In the genomic region with DNA sequence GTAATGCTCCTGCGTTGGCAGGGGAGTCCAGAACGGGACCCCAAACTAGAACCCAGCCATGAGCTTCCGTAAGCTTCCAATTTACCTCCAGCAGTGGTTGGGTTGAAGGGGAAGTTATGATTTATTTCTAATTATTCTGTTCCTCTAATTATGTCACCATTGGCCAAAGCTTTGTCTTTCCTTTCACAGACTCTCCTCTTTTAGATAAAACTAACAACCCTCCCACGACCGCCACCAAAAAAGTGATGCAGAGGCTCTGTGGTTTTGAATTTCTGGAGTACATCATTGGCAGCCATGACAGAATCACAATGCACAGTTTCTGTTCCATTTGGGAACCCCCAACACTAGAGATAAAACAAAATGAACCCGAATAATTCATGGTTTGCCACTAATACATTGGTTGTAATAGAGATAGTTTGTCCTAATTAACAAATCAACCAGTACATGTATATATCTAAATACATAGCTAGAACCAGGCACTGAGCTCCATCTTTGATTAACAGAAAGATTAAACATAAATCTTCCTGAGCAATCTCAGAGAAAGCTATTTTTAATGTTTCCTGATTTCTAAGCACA, we compare ENCODE assay signal across 8 cellular contexts.
DNase-seq lines count a peak whose midpoint lies in the region; ATAC-seq and TF ChIP-seq lines count a peak whose summit lies in the region.

No MANE protein-coding gene starts in this region.

- H3K4me3 Mint-ChIP-seq in endothelial cell (ENCODE audit: unreplicated experiment) = peak overlapping the region; percentile 85

- H3K27me3 Mint-ChIP-seq in endothelial cell (ENCODE audit: unreplicated experiment) = peaks cover 9% of the 10 kb centered on the region

- peaks cover 78% of the 10 kb centered on the region for H3K4me1 Mint-ChIP-seq in endothelial cell (ENCODE audit: unreplicated experiment)

- peak overlapping the region; percentile 58 for H3K4me3 ChIP-seq in retinal pigment epithelial cell (ENCODE audit: low read length)
- H3K4me3 ChIP-seq in lower leg skin (ENCODE audit: low read depth, poor library complexity, severe bottlenecking) = no peak overlapping the region

- intact Hi-C loops in lower leg skin (cut with DNase I; ENCODE audit: low total_unique reads) = no loop called here

- peak overlapping the region; percentile 82 for H3K27ac Mint-ChIP-seq in endothelial cell (ENCODE audit: unreplicated experiment)

- peaks cover 26% of the 10 kb centered on the region for H3K36me3 Mint-ChIP-seq in endothelial cell (ENCODE audit: low read depth, unreplicated experiment)

- 27 to 35% methylated on average over 6 of the region's 6 CpGs for WGBS in lower leg skin, 2 donors

- no peaks in the 10 kb centered on the region for H3K9me3 Mint-ChIP-seq in endothelial cell (ENCODE audit: unreplicated experiment)

- TF ChIP-seq CTCF in endothelial cell (IDR thresholded peaks at IDR 0.05; ENCODE audit: unreplicated experiment) (no peak), retinal pigment epithelial cell (conservative IDR thresholded peaks at IDR 0.05; ENCODE audit: low read depth, low read length) (no peak), lower leg skin (IDR thresholded peaks at IDR 0.05) (no peak)

- peak; percentile 47 for DNase-seq in NOMO-1 treated with DMSO at 0.1 percent for 48 hours (lab: John Stamatoyannopoulos, UW; ENCODE audit: unreplicated experiment)
- DNase-seq in NOMO-1 treated with dmso at 0.1 percent for 144 hours (lab: John Stamatoyannopoulos, UW; ENCODE audit: unreplicated experiment) = no peak
- DNase-seq in activated CD4-positive, CD25-positive, alpha-beta regulatory T cell treated with anti-CD3 and anti-CD28 coated beads, Interleukin-2, amount 50 U/mL, for 16 hours (ENCODE audit: low read depth, low spot score) = peak; percentile 55
- DNase-seq in endothelial cell (ENCODE audit: low spot score) = no peak
- no peak for DNase-seq in retinal pigment epithelial cell (ENCODE audit: low read depth)
- DNase-seq in lower leg skin (ENCODE audit: low spot score in 2 of 2) = no peak
- DNase-seq in DMS 273 (lab: John Stamatoyannopoulos, UW; ENCODE audit: unreplicated experiment) = no peak

- no peak for TF ChIP-seq POLR2A in lower leg skin (IDR thresholded peaks at IDR 0.05)

- no peak for ATAC-seq in GM19035 (IDR thresholded peaks at IDR 0.05; ENCODE audit: unreplicated experiment)

Comparison
In these comparisons a context has a peak if more than half of its experiments do, and no peak if none do; other contexts are left out.
1. DNase-seq: peak in NOMO-1 treated with DMSO at 0.1 percent for 48 hours (single experiment) and activated CD4-positive, CD25-positive, alpha-beta regulatory T cell treated with anti-CD3 and anti-CD28 coated beads, Interleukin-2, amount 50 U/mL, for 16 hours (single experiment); none in NOMO-1 treated with dmso at 0.1 percent for 144 hours (single experiment), endothelial cell (single experiment), retinal pigment epithelial cell (single experiment), lower leg skin (0 of 2) and DMS 273 (single experiment).